Comparison of ENCODE assay signal across 8 cellular contexts in genomic region chr22:20571531-20572007, GRCh38.
DNase-seq lines count a peak whose midpoint lies in the region; ATAC-seq and TF ChIP-seq lines count a peak whose summit lies in the region.

No MANE protein-coding gene starts in this region.

- H3K9me3 Mint-ChIP-seq in activated CD8-positive, alpha-beta memory T cell treated with anti-CD3 and anti-CD28 coated beads, Interleukin-2, amount 10 ng/mL, durations not matched to agents 7 days and 5 days (ENCODE audit: low read depth), result no peaks in the 10 kb centered on the region

- H3K4me3 ChIP-seq in fibroblast of pulmonary artery (replicated peaks; ENCODE audit: low read depth, low read length), result no peak overlapping the region

- no peak for ATAC-seq in activated CD8-positive, alpha-beta memory T cell treated with anti-CD3 and anti-CD28 coated beads, Interleukin-2, amount 10 ng/mL, durations not matched to agents 7 days and 5 days
- ATAC-seq in GM19452 (IDR thresholded peaks at IDR 0.05; ENCODE audit: unreplicated experiment), result no peak
- ATAC-seq in HG03439 (IDR thresholded peaks at IDR 0.05; ENCODE audit: unreplicated experiment), result no peak

- TF ChIP-seq CTCF in C4-2B (conservative IDR thresholded peaks at IDR 0.05) (peak; percentile 90), fibroblast of pulmonary artery (IDR thresholded peaks at IDR 0.05; ENCODE audit: low read length, missing control alignments) (peak; percentile 81)

- in situ Hi-C loops in KBM-7 (cut with MboI; ENCODE audit: low pct_unique_long_range_greater_than_20kb, low sequenced_read_pairs), result no loop called here

- H3K27ac Mint-ChIP-seq in activated CD8-positive, alpha-beta memory T cell treated with anti-CD3 and anti-CD28 coated beads, Interleukin-2, amount 10 ng/mL, durations not matched to agents 7 days and 5 days, result peak overlapping the region; percentile 82

- H3K4me3 Mint-ChIP-seq in activated CD8-positive, alpha-beta memory T cell treated with anti-CD3 and anti-CD28 coated beads, Interleukin-2, amount 10 ng/mL, durations not matched to agents 7 days and 5 days, result no peak overlapping the region

- peak; percentile 41 for DNase-seq in KBM-7
- peak; percentile 79 for DNase-seq in activated CD8-positive, alpha-beta memory T cell treated with anti-CD3 and anti-CD28 coated beads, Interleukin-2, amount 10 ng/mL, durations not matched to agents 7 days and 5 days
- DNase-seq in fibroblast of pulmonary artery (ENCODE audit: low read depth), result peak; percentile 51
- DNase-seq in stimulated activated CD4-positive, alpha-beta T cell treated with anti-CD3 and anti-CD28 coated beads, Interleukin-15, amount 100 ng/mL, for 1 hour (ENCODE audit: low read depth in 1 of 2, low spot score in 1 of 2), result peak; percentile 34 to 49
- DNase-seq in NCI-H226, result no peak

- peaks cover 60% of the 10 kb centered on the region for H3K4me1 Mint-ChIP-seq in activated CD8-positive, alpha-beta memory T cell treated with anti-CD3 and anti-CD28 coated beads, Interleukin-2, amount 10 ng/mL, durations not matched to agents 7 days and 5 days

- no peak overlapping the region for H3K27ac ChIP-seq in C4-2B

- CTCF ChIA-PET in activated CD8-positive, alpha-beta memory T cell treated with anti-CD3 and anti-CD28 coated beads, Interleukin-2, amount 10 ng/mL, durations not matched to agents 7 days and 5 days (lab: Charles Lee), result interaction anchor here (1.0 to 14.1 kb wide), 12 partner anchors 9 to 153 kb away, joined by 3 to 406 read pairs (median 6); partner anchors contain the start of genes KLHL22 and MED15

- no peaks in the 10 kb centered on the region for H3K27me3 Mint-ChIP-seq in activated CD8-positive, alpha-beta memory T cell treated with anti-CD3 and anti-CD28 coated beads, Interleukin-2, amount 10 ng/mL, durations not matched to agents 7 days and 5 days

- peaks cover 72% of the 10 kb centered on the region for H3K36me3 Mint-ChIP-seq in activated CD8-positive, alpha-beta memory T cell treated with anti-CD3 and anti-CD28 coated beads, Interleukin-2, amount 10 ng/mL, durations not matched to agents 7 days and 5 days
